9 cellular contexts compared by ENCODE assay signal in genomic region chr9:86034863-86035734, GRCh38.
A peak's percentile ranks its signal among the peaks of the same experiment; 100 is the strongest.
DNase-seq lines count a peak whose midpoint lies in the region; ATAC-seq and TF ChIP-seq lines count a peak whose summit lies in the region.
"Had no signal": no experiment of that assay in that cellular context is flagged by ENCODE, and none has a peak within 500 bp of the region (broad histone marks: within the 10 kb centered on the region; RNA-seq: fewer than 3 reads in every experiment).

No MANE protein-coding gene starts in this region.

- H3K27me3 Mint-ChIP-seq in HFFc6 (ENCODE audit: insufficient read depth), result peaks cover 5% of the 10 kb centered on the region
- no peaks in the 10 kb centered on the region for H3K27me3 Mint-ChIP-seq in activated T-cell treated with anti-CD3 and anti-CD28 coated beads, Interleukin-2, amount 50 U/mL, for 24 hours

- peak; percentile 57 for ATAC-seq in upper lobe of right lung
- ATAC-seq in GM18867 (IDR thresholded peaks at IDR 0.05; ENCODE audit: unreplicated experiment), result no peak

- no peak overlapping the region for H3K27ac ChIP-seq in OCI-LY1 (ENCODE audit: low read depth, low read length, poor library complexity, severe bottlenecking)
- H3K27ac ChIP-seq in upper lobe of right lung, result no peak overlapping the region
- H3K27ac ChIP-seq: SJSA1 had no signal

- intact Hi-C loops in upper lobe of right lung (cut with DNase I), result no loop called here

- H3K4me1 ChIP-seq in OCI-LY1 (ENCODE audit: insufficient read depth, low read length, severe bottlenecking) (no peaks in the 10 kb centered on the region), upper lobe of right lung (no peaks in the 10 kb centered on the region)
- H3K4me1 ChIP-seq: SJSA1 had no signal

- H3K9me3 ChIP-seq in OCI-LY1 (ENCODE audit: low read length) (no peaks in the 10 kb centered on the region), upper lobe of right lung (no peaks in the 10 kb centered on the region)
- H3K9me3 ChIP-seq: SJSA1 had no signal

- H3K4me2 ChIP-seq in OCI-LY1 (ENCODE audit: low read length), result no peak overlapping the region

- peak; percentile 76 for TF ChIP-seq CTCF in HFFc6 (IDR thresholded peaks at IDR 0.05)
- TF ChIP-seq CTCF in OCI-LY1 (IDR thresholded peaks at IDR 0.05; ENCODE audit: low read length), result peak; percentile 60
- TF ChIP-seq CTCF in upper lobe of right lung (IDR thresholded peaks at IDR 0.05), result peak; percentile 32

- no peaks in the 10 kb centered on the region for H3K9me3 Mint-ChIP-seq in HFFc6
- no peaks in the 10 kb centered on the region for H3K9me3 Mint-ChIP-seq in activated T-cell treated with anti-CD3 and anti-CD28 coated beads, Interleukin-2, amount 50 U/mL, for 24 hours

- H3K4me1 Mint-ChIP-seq in HFFc6 (ENCODE audit: low read depth), result peaks cover 11% of the 10 kb centered on the region
- H3K4me1 Mint-ChIP-seq in activated T-cell treated with anti-CD3 and anti-CD28 coated beads, Interleukin-2, amount 50 U/mL, for 24 hours (ENCODE audit: low read depth), result no peaks in the 10 kb centered on the region

- peaks cover 18% of the 10 kb centered on the region for H3K36me3 Mint-ChIP-seq in HFFc6 (ENCODE audit: low read depth)
- H3K36me3 Mint-ChIP-seq in activated T-cell treated with anti-CD3 and anti-CD28 coated beads, Interleukin-2, amount 50 U/mL, for 24 hours (ENCODE audit: low read depth), result peaks cover 6% of the 10 kb centered on the region

- no peak overlapping the region for H3K27ac Mint-ChIP-seq in HFFc6
- H3K27ac Mint-ChIP-seq in activated T-cell treated with anti-CD3 and anti-CD28 coated beads, Interleukin-2, amount 50 U/mL, for 24 hours, result no peak overlapping the region

- H3K4me3 ChIP-seq in OCI-LY1 (ENCODE audit: low read depth, low read length, poor library complexity, severe bottlenecking) (no peak overlapping the region), upper lobe of right lung (no peak overlapping the region)
- H3K4me3 ChIP-seq: SJSA1 had no signal

- no peaks in the 10 kb centered on the region for H3K9me2 ChIP-seq in OCI-LY1 (ENCODE audit: low read depth, low read length)

- no peak overlapping the region for H2AFZ ChIP-seq in OCI-LY1 (ENCODE audit: low read length)

- H4K20me1 ChIP-seq in OCI-LY1 (ENCODE audit: insufficient read depth, low read length), result no peaks in the 10 kb centered on the region

- H3K79me2 ChIP-seq in OCI-LY1 (ENCODE audit: insufficient read depth, low read length), result no peaks in the 10 kb centered on the region

- H3F3A ChIP-seq in OCI-LY1 (ENCODE audit: insufficient read depth, low read length), result no peaks in the 10 kb centered on the region

- no peak overlapping the region for H3K9ac ChIP-seq in OCI-LY1 (ENCODE audit: low read length)

- H3K27me3 ChIP-seq in OCI-LY1 (ENCODE audit: insufficient read depth, low read length) (no peaks in the 10 kb centered on the region), upper lobe of right lung (no peaks in the 10 kb centered on the region)
- H3K27me3 ChIP-seq: SJSA1 had no signal

- H3K36me3 ChIP-seq in OCI-LY1 (ENCODE audit: insufficient read depth, low read length), result no peaks in the 10 kb centered on the region
- peaks cover 7% of the 10 kb centered on the region for H3K36me3 ChIP-seq in upper lobe of right lung

- H3K4me3 Mint-ChIP-seq in HFFc6, result no peak overlapping the region
- no peak overlapping the region for H3K4me3 Mint-ChIP-seq in activated T-cell treated with anti-CD3 and anti-CD28 coated beads, Interleukin-2, amount 50 U/mL, for 24 hours

- DNase-seq in DMS114 treated with DMSO at 0.1 percent for 48 hours (lab: John Stamatoyannopoulos, UW; ENCODE audit: unreplicated experiment) (peak; percentile 14), HFFc6 (peak; percentile 12), fibroblast of peridontal ligament (ENCODE audit: extremely low read depth) (peak; percentile 44), upper lobe of right lung (no peak), activated gamma-delta T cell (lab: John Stamatoyannopoulos, UW) (no peak)
- DNase-seq in activated T-cell treated with anti-CD3 and anti-CD28 coated beads, Interleukin-2, amount 50 U/mL, for 24 hours, result no peak

Comparison
In these comparisons a context has a peak if more than half of its experiments do, and no peak if none do; other contexts are left out.
1. DNase-seq: peak in DMS114 treated with DMSO at 0.1 percent for 48 hours (single experiment), HFFc6 (single experiment) and fibroblast of peridontal ligament (single experiment); none in upper lobe of right lung (single experiment), activated T-cell treated with anti-CD3 and anti-CD28 coated beads, Interleukin-2, amount 50 U/mL, for 24 hours (single experiment) and activated gamma-delta T cell (single experiment).
2. Peak in every context shown above with its lines, with median percentiles within 50 percentile points of each other: CTCF ChIP-seq.